ENCODE assay signal across 20 cellular contexts in the genomic region with DNA sequence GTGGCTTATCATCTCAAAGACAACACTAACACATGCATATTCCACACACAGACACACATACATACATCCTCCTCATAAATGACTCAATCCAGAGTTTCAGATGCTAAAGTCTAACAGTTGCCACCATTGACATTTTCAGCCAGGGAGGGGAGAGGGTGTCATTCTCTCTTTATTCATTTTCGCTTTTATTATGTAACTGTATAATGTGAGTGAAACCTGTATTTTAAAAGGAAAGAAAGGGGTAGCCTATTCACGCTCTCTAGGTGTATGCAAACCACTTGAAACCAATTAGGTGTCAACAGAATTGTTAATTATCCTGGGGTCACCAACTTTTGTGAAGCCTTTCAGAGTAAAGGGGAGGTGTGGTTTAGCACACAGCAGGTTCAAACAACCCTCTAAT.
A peak's percentile ranks its signal among the peaks of the same experiment; 100 is the strongest.
DNase-seq lines count a peak whose midpoint lies in the region; ATAC-seq lines count a peak whose summit lies in the region.
"Had no signal": no experiment of that assay in that cellular context is flagged by ENCODE, and none has a peak within 500 bp of the region (broad histone marks: within the 10 kb centered on the region; RNA-seq: fewer than 3 reads in every experiment).

No MANE protein-coding gene starts in this region.

- no peaks in the 10 kb centered on the region for H3K36me3 ChIP-seq in iPS DF 6.9 (ENCODE audit: control insufficient read depth, insufficient read depth, low read length)
- H3K36me3 ChIP-seq: neutrophil had no signal

- no peak overlapping the region for H3K27ac ChIP-seq in iPS DF 6.9 (ENCODE audit: low read length)
- H3K27ac ChIP-seq: neutrophil, SK-N-MC had no signal

- ATAC-seq in GM18867 (IDR thresholded peaks at IDR 0.05; ENCODE audit: unreplicated experiment) (peak; percentile 97), HG03520 (IDR thresholded peaks at IDR 0.05; ENCODE audit: unreplicated experiment) (peak; percentile 60), HG03442 (IDR thresholded peaks at IDR 0.05; ENCODE audit: unreplicated experiment) (no peak)
- ATAC-seq: activated CD8-positive, alpha-beta T cell treated with anti-CD3 and anti-CD28 coated beads, Interleukin-2, amount 10 ng/mL, durations not matched to agents 7 days and 5 days had no signal

- no peaks in the 10 kb centered on the region for H3K9me3 ChIP-seq in iPS DF 6.9 (ENCODE audit: control insufficient read depth, insufficient read depth, low read length)
- H3K9me3 ChIP-seq: neutrophil had no signal

- no peak overlapping the region for H3K4me3 ChIP-seq in iPS DF 6.9 (ENCODE audit: low read length)
- H3K4me3 ChIP-seq: SK-N-MC had no signal

- H3K27me3 ChIP-seq in iPS DF 6.9 (ENCODE audit: control insufficient read depth, insufficient read depth, low read length): no peaks in the 10 kb centered on the region
- H3K27me3 ChIP-seq: neutrophil had no signal

- peak; percentile 95 for DNase-seq in NCI-H69 (lab: John Stamatoyannopoulos, UW)
- DNase-seq in iPS DF 6.9 (ENCODE audit: low read depth, low spot score): peak; percentile 39
- DNase-seq in glomerular visceral epithelial cell (ENCODE audit: extremely low spot score): no peak
- no peak for DNase-seq in NCI-H524 (lab: John Stamatoyannopoulos, UW)
- DNase-seq: activated CD8-positive, alpha-beta T cell treated with anti-CD3 and anti-CD28 coated beads, Interleukin-2, amount 10 ng/mL, durations not matched to agents 7 days and 5 days; activated naive CD4-positive, alpha-beta T cell treated with Interleukin-2 at 50 U/mL for 16 hours; activated T-cell treated with anti-CD3 and anti-CD28 coated beads, Interleukin-2, amount 50 U/mL, for 24 hours; amygdala; CD4-positive, alpha-beta T cell; cortex of kidney; DMS153; mammary epithelial cell; NCI-H345; RPMI8226; stimulated activated CD4-positive, alpha-beta T cell treated with anti-CD3 and anti-CD28 coated beads, Interleukin-2, amount 100 ng/mL, for 24 hours had no signal

- no peaks in the 10 kb centered on the region for H3K4me1 ChIP-seq in iPS DF 6.9 (ENCODE audit: control insufficient read depth, insufficient read depth, low read length)

- no CpG with 5 or more reads among the region's 2 CpGs for WGBS in iPS DF 6.9 (ENCODE audit: insufficient coverage, insufficient read length)

Comparison
In these comparisons a context has a peak if more than half of its experiments do, and no peak if none do; other contexts are left out.
1. DNase-seq: peak in NCI-H69 (single experiment) and iPS DF 6.9 (single experiment); none in glomerular visceral epithelial cell (single experiment) and NCI-H524 (0 of 2).